12 cellular contexts compared by ENCODE assay signal in genomic region chr18:57619881-57620280, GRCh38. TPM values are rescaled to one million over a fixed set of nuclear protein-coding genes. Genes with fewer than 3 reads are reported as not detected.
A peak's percentile ranks its signal among the peaks of the same experiment; 100 is the strongest.
DNase-seq lines count a peak whose midpoint lies in the region; ATAC-seq and TF ChIP-seq lines count a peak whose summit lies in the region.
"Had no signal": no experiment of that assay in that cellular context is flagged by ENCODE, and none has a peak within 500 bp of the region (broad histone marks: within the 10 kb centered on the region; RNA-seq: fewer than 3 reads in every experiment).

No MANE protein-coding gene starts in this region.

- peaks cover 51% of the 10 kb centered on the region for H3K79me2 ChIP-seq in Karpas-422 (ENCODE audit: low read length)

- H3K4me3 Mint-ChIP-seq in Calu3 (ENCODE audit: low read depth, unreplicated experiment) = peak overlapping the region; percentile 93
- H3K4me3 Mint-ChIP-seq in natural killer cell treated with Interleukin-12 subunit alpha and Interleukin-12 subunit beta and Interleukin-15 and Interleukin-18, amount 100 ng/mL, for 72 hours = peak overlapping the region; percentile 96

- H3K4me2 ChIP-seq in Karpas-422 (ENCODE audit: low read depth, low read length, poor library complexity, severe bottlenecking) = peak overlapping the region; percentile 88

- H3K4me1 Mint-ChIP-seq in Calu3 (ENCODE audit: low read depth, unreplicated experiment) = peaks cover 10% of the 10 kb centered on the region
- peaks cover 14% of the 10 kb centered on the region in 2 donors for H3K4me1 Mint-ChIP-seq in natural killer cell treated with Interleukin-12 subunit alpha and Interleukin-12 subunit beta and Interleukin-15 and Interleukin-18, amount 100 ng/mL, for 72 hours (ENCODE audit: low read depth in 2 of 2)

- H3K27ac Mint-ChIP-seq in Calu3 (ENCODE audit: unreplicated experiment) = no peak overlapping the region
- peak overlapping the region in 1 of 2 donors; percentile 94 for H3K27ac Mint-ChIP-seq in natural killer cell treated with Interleukin-12 subunit alpha and Interleukin-12 subunit beta and Interleukin-15 and Interleukin-18, amount 100 ng/mL, for 72 hours

- H3K36me3 Mint-ChIP-seq in Calu3 (ENCODE audit: insufficient read depth, unreplicated experiment) = peaks cover 67% of the 10 kb centered on the region
- peaks cover 7% of the 10 kb centered on the region for H3K36me3 Mint-ChIP-seq in natural killer cell treated with Interleukin-12 subunit alpha and Interleukin-12 subunit beta and Interleukin-15 and Interleukin-18, amount 100 ng/mL, for 72 hours

- BruUV-seq in Calu3 (replicated peaks; lab: Mats Ljungman, UMichigan) = no TSS peak

- H4K20me1 ChIP-seq in Karpas-422 (ENCODE audit: insufficient read depth, low read depth, low read length) = peaks cover 4% of the 10 kb centered on the region; the same call in 1 of the 2 replicates

- CTCF ChIA-PET in Calu3 (lab: Charles Lee) = interaction anchor here (1.0 kb wide), 1 partner anchor 17 kb away, joined by 3 read pairs; no protein-coding TSS in a partner anchor

- TF ChIP-seq CTCF in Calu3 (IDR thresholded peaks at IDR 0.05; ENCODE audit: unreplicated experiment) = no peak

- H3K4me3 ChIP-seq in Karpas-422 (ENCODE audit: low read length) (peak overlapping the region; percentile 73; the same call in 1 of the 2 replicates), adipocyte (ENCODE audit: low read length) (peak overlapping the region; percentile 81)

- H3K36me3 ChIP-seq in Karpas-422 (ENCODE audit: insufficient read depth, low read length) (peaks cover 28% of the 10 kb centered on the region), adipocyte (ENCODE audit: control insufficient read depth, insufficient read depth, low read length, severe bottlenecking) (peaks cover 31% of the 10 kb centered on the region)

- H3K4me1 ChIP-seq in Karpas-422 (ENCODE audit: low read length) (peaks cover 22% of the 10 kb centered on the region), adipocyte (ENCODE audit: control insufficient read depth, insufficient read depth, low read length) (peaks cover 17% of the 10 kb centered on the region)

- ATAC-seq in natural killer cell treated with Interleukin-12 subunit alpha and Interleukin-12 subunit beta and Interleukin-15 and Interleukin-18, amount 100 ng/mL, for 72 hours = no peak
- ATAC-seq in HG03342 (IDR thresholded peaks at IDR 0.05; ENCODE audit: unreplicated experiment) = no peak

- no peak for DNase-seq in Calu3
- no peak for DNase-seq in Karpas-422
- DNase-seq in adipocyte (ENCODE audit: low read depth) = no peak
- DNase-seq in natural killer cell treated with Interleukin-12 subunit alpha and Interleukin-12 subunit beta and Interleukin-15 and Interleukin-18, amount 100 ng/mL, for 72 hours (ENCODE audit: low spot score) = no peak
- no peak for DNase-seq in effector CD4-positive, alpha-beta T cell
- DNase-seq in NCI-H82 treated with DMSO at 0.1 percent for 48 hours (lab: John Stamatoyannopoulos, UW; ENCODE audit: unreplicated experiment) = no peak
- no peak for DNase-seq in middle frontal gyrus (ENCODE audit: extremely low spot score, low spot score)
- DNase-seq: activated gamma-delta T cell; midbrain; stimulated activated CD4-positive, alpha-beta T cell treated with anti-CD3 and anti-CD28 coated beads, Interleukin-12 subunit alpha, Interleukin-12 subunit beta, amount 100 ng/mL, for 4 hours; stimulated activated CD8-positive, alpha-beta memory T cell treated with anti-CD3 and anti-CD28 coated beads, Interleukin-4, amount 100 ng/mL, for 48 hours had no signal

- no peak overlapping the region for H2AFZ ChIP-seq in Karpas-422 (ENCODE audit: low read length)

- H3K9ac ChIP-seq in Karpas-422 (ENCODE audit: low read length) (peak overlapping the region; percentile 90), adipocyte (ENCODE audit: low read length) (no peak overlapping the region)

- no peaks in the 10 kb centered on the region for H3K27me3 Mint-ChIP-seq in Calu3 (ENCODE audit: unreplicated experiment)
- H3K27me3 Mint-ChIP-seq in natural killer cell treated with Interleukin-12 subunit alpha and Interleukin-12 subunit beta and Interleukin-15 and Interleukin-18, amount 100 ng/mL, for 72 hours = no peaks in the 10 kb centered on the region

- no peaks in the 10 kb centered on the region for H3K9me3 ChIP-seq in Karpas-422 (ENCODE audit: low read length)
- H3K9me3 ChIP-seq in adipocyte (ENCODE audit: control insufficient read depth, low read length) = no peaks in the 10 kb centered on the region

- H3K27me3 ChIP-seq in Karpas-422 (ENCODE audit: low read length) = no peaks in the 10 kb centered on the region
- H3K27me3 ChIP-seq in adipocyte (replicated peaks; ENCODE audit: control insufficient read depth, insufficient read depth, low read length) = no peaks in the 10 kb centered on the region

- H3K9me3 Mint-ChIP-seq in Calu3 (ENCODE audit: low read depth, unreplicated experiment) = no peaks in the 10 kb centered on the region
- H3K9me3 Mint-ChIP-seq in natural killer cell treated with Interleukin-12 subunit alpha and Interleukin-12 subunit beta and Interleukin-15 and Interleukin-18, amount 100 ng/mL, for 72 hours = no peaks in the 10 kb centered on the region

- intact Hi-C loops in Calu3 (cut with micrococcal nuclease; ENCODE audit: unreplicated experiment) = no loop called here

- H3K9me2 ChIP-seq in Karpas-422 (replicated peaks; ENCODE audit: insufficient read depth, low read length) = no peaks in the 10 kb centered on the region

- no peak overlapping the region for H3K27ac ChIP-seq in Karpas-422 (ENCODE audit: low read length)

RNA-seq across cellular contexts. Expression of gene NARS1, which starts 1.8 kb away (rescaled TPM):
- 196 and 205 TPM in 2 replicates for total RNA-seq in Calu3 (2022)
- 125 and 143 TPM in 2 replicates for total RNA-seq in Karpas-422 (2014; rRNA removed; shearing (Covaris generic); ENCODE audit: low replicate concordance)
- 100 to 1,000 TPM in 1 of 2 donors, 10 to 100 TPM in 1; 80.1 to 119 TPM for total RNA-seq in natural killer cell treated with Interleukin-12 subunit alpha and Interleukin-12 subunit beta and Interleukin-15 and Interleukin-18, amount 100 ng/mL, for 72 hours

RNA-seq across cellular contexts. Expression of gene FECH, which starts 33.4 kb away (rescaled TPM):
- 16.7 and 23.4 TPM in 2 replicates for total RNA-seq in Calu3 (2022)
- 18.8 and 30.4 TPM in 2 replicates for total RNA-seq in Karpas-422 (2014; rRNA removed; shearing (Covaris generic); ENCODE audit: low replicate concordance)
- 10 to 100 TPM; 23.8 to 24.5 TPM for total RNA-seq in natural killer cell treated with Interleukin-12 subunit alpha and Interleukin-12 subunit beta and Interleukin-15 and Interleukin-18, amount 100 ng/mL, for 72 hours
